Comparison of ENCODE assay signal across 9 cellular contexts in the genomic region with DNA sequence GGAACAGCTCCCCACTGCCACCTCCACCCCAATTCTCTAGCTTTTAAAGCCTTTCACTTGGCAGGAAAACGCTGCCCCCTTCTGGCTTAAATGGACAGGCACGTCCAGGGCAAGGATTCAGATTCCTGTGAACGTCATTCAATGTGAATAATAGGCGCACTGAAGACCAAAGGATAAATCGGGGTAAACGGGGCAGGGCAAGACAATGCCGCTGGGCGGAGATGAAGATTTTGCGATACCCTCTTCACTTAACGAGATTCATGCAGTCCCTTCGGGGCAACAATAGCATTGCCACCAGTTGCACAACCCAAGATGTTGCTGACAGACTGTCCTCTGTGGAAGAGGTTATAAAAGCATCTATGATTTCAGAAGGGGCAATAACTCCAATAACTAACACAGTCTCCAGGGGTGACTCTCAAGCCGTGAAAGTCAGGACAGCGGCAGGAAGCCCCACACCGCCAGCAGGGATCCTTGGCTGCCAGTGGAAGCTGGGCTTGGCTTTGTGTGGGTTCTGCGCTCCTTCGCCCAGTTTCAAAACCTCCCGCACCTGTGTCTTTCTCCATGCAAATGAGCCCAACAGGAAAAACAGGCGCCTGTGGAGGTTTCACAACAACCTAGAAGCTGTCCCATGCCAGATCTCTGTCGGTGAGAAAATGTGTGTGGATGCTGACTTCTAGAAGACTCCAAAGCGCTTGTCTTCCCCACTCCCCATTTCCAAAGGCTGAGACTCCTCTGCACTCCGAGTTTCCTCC.
DNase-seq lines count a peak whose midpoint lies in the region; ATAC-seq and TF ChIP-seq lines count a peak whose summit lies in the region.
"Had no signal": no experiment of that assay in that cellular context is flagged by ENCODE, and none has a peak within 500 bp of the region (broad histone marks: within the 10 kb centered on the region; RNA-seq: fewer than 3 reads in every experiment).

No MANE protein-coding gene starts in this region.

- H3K27ac Mint-ChIP-seq in activated T-cell treated with anti-CD3 and anti-CD28 coated beads, Interleukin-2, amount 50 U/mL, for 72 hours = no peak overlapping the region
- H3K27ac Mint-ChIP-seq in brain = peak overlapping the region in 2 of 5 experiments; percentile 32 to 60

- H3K36me3 Mint-ChIP-seq in activated T-cell treated with anti-CD3 and anti-CD28 coated beads, Interleukin-2, amount 50 U/mL, for 72 hours (ENCODE audit: insufficient read depth in 2 of 2) = no peaks in the 10 kb centered on the region
- H3K36me3 Mint-ChIP-seq in activated T-cell treated with anti-CD3 and anti-CD28 coated beads, Interleukin-2, amount 50 U/mL, for 4 hours (ENCODE audit: insufficient read depth) = no peaks in the 10 kb centered on the region
- H3K36me3 Mint-ChIP-seq in brain = no peaks in the 10 kb centered on the region

- H3K9me3 ChIP-seq in tibial artery = no peaks in the 10 kb centered on the region
- H3K9me3 ChIP-seq: thoracic aorta had no signal

- intact Hi-C loops in tibial artery (cut with DNase I; ENCODE audit: low total_unique reads) = no loop called here

- no peaks in the 10 kb centered on the region for H3K9me3 Mint-ChIP-seq in activated T-cell treated with anti-CD3 and anti-CD28 coated beads, Interleukin-2, amount 50 U/mL, for 72 hours
- H3K9me3 Mint-ChIP-seq in activated T-cell treated with anti-CD3 and anti-CD28 coated beads, Interleukin-2, amount 50 U/mL, for 4 hours = no peaks in the 10 kb centered on the region
- peaks cover 0 to 13% (median 0%) of the 10 kb centered on the region in 5 experiments for H3K9me3 Mint-ChIP-seq in brain

- no peak overlapping the region for H3K4me3 ChIP-seq in tibial artery
- H3K4me3 ChIP-seq: thoracic aorta had no signal

- H3K27me3 ChIP-seq in tibial artery = peaks cover 0 to 46% of the 10 kb centered on the region in 2 donors

- ATAC-seq in activated T-cell treated with anti-CD3 and anti-CD28 coated beads, Interleukin-2, amount 50 U/mL, for 72 hours (replicated peaks in 1 of 2) = no peak
- no peak for ATAC-seq in activated T-cell treated with anti-CD3 and anti-CD28 coated beads, Interleukin-2, amount 50 U/mL, for 4 hours
- peak; percentile 65 for ATAC-seq in left lobe of liver

- no peak overlapping the region for H3K4me3 Mint-ChIP-seq in activated T-cell treated with anti-CD3 and anti-CD28 coated beads, Interleukin-2, amount 50 U/mL, for 72 hours
- no peak overlapping the region for H3K4me3 Mint-ChIP-seq in activated T-cell treated with anti-CD3 and anti-CD28 coated beads, Interleukin-2, amount 50 U/mL, for 4 hours
- H3K4me3 Mint-ChIP-seq in brain = peak overlapping the region in 2 of 5 experiments; percentile 6 to 37

- DNase-seq in activated T-cell treated with anti-CD3 and anti-CD28 coated beads, Interleukin-2, amount 50 U/mL, for 72 hours = peak; percentile 24 to 27
- no peak for DNase-seq in activated T-cell treated with anti-CD3 and anti-CD28 coated beads, Interleukin-2, amount 50 U/mL, for 4 hours
- DNase-seq in NCI-H1930 (lab: John Stamatoyannopoulos, UW) (peak; percentile 30 to 35), left lobe of liver (ENCODE audit: low spot score) (no peak), activated gamma-delta T cell treated with Interleukin-2 at 50 U/mL for 16 hours (no peak), tibial artery (no peak)
- DNase-seq in NK-92 treated with Interleukin-12 subunit alpha and Interleukin-12 subunit beta, amount 100 ng/mL, for 24 hours (lab: John Stamatoyannopoulos, UW) = no peak

- H3K27ac ChIP-seq in tibial artery = no peak overlapping the region
- H3K27ac ChIP-seq: thoracic aorta had no signal

- no peaks in the 10 kb centered on the region for H3K36me3 ChIP-seq in tibial artery
- H3K36me3 ChIP-seq: thoracic aorta had no signal

- peaks cover 41% of the 10 kb centered on the region for H3K27me3 Mint-ChIP-seq in activated T-cell treated with anti-CD3 and anti-CD28 coated beads, Interleukin-2, amount 50 U/mL, for 72 hours (ENCODE audit: low read depth)
- H3K27me3 Mint-ChIP-seq in activated T-cell treated with anti-CD3 and anti-CD28 coated beads, Interleukin-2, amount 50 U/mL, for 4 hours (ENCODE audit: low read depth) = peaks cover 55% of the 10 kb centered on the region
- H3K27me3 Mint-ChIP-seq in brain = peaks cover 64% of the 10 kb centered on the region

- H3K4me1 ChIP-seq in tibial artery = no peaks in the 10 kb centered on the region

- peak; percentile 76 to 86 for TF ChIP-seq CTCF in brain (conservative IDR thresholded peaks at IDR 0.05)
- TF ChIP-seq CTCF in tibial artery (IDR thresholded peaks at IDR 0.05) = no peak

- no peaks in the 10 kb centered on the region for H3K4me1 Mint-ChIP-seq in activated T-cell treated with anti-CD3 and anti-CD28 coated beads, Interleukin-2, amount 50 U/mL, for 72 hours (ENCODE audit: low read depth)
- H3K4me1 Mint-ChIP-seq in activated T-cell treated with anti-CD3 and anti-CD28 coated beads, Interleukin-2, amount 50 U/mL, for 4 hours (ENCODE audit: low read depth) = no peaks in the 10 kb centered on the region
- peaks cover 5% of the 10 kb centered on the region for H3K4me1 Mint-ChIP-seq in brain

Comparison
In these comparisons a context has a peak if more than half of its experiments do, and no peak if none do; other contexts are left out.
1. DNase-seq: peak in activated T-cell treated with anti-CD3 and anti-CD28 coated beads, Interleukin-2, amount 50 U/mL, for 72 hours (2 of 2) and NCI-H1930 (2 of 2); none in activated T-cell treated with anti-CD3 and anti-CD28 coated beads, Interleukin-2, amount 50 U/mL, for 4 hours (single experiment), left lobe of liver (single experiment), NK-92 treated with Interleukin-12 subunit alpha and Interleukin-12 subunit beta, amount 100 ng/mL, for 24 hours (single experiment), activated gamma-delta T cell treated with Interleukin-2 at 50 U/mL for 16 hours (single experiment) and tibial artery (0 of 2).
2. CTCF ChIP-seq: peak in brain (2 of 2); none in tibial artery (0 of 2).